17 cellular contexts compared by ENCODE assay signal in genomic region chr16:86030116-86030515, GRCh38.
"Had no signal": no experiment of that assay in that cellular context is flagged by ENCODE, and none has a peak within 500 bp of the region (broad histone marks: within the 10 kb centered on the region; RNA-seq: fewer than 3 reads in every experiment).

No MANE protein-coding gene starts in this region.

- H3K79me2 ChIP-seq: parathyroid adenoma had no signal

- H3K4me1 Mint-ChIP-seq: naive B cell had no signal

- H3K9me3 ChIP-seq: colonic mucosa, gastroesophageal sphincter, psoas muscle, vagina had no signal

- H2AFZ ChIP-seq: parathyroid adenoma had no signal

- H3K27me3 ChIP-seq: colonic mucosa, gastroesophageal sphincter, upper lobe of left lung, vagina had no signal

- H3K4me3 Mint-ChIP-seq: naive B cell, nephron had no signal

- H3K36me3 ChIP-seq: colonic mucosa, esophagus squamous epithelium, gastroesophageal sphincter, stomach, upper lobe of left lung, vagina had no signal

- H3K27ac Mint-ChIP-seq: nephron had no signal

- DNase-seq: cerebellar nuclear complex; effector CD8-positive, alpha-beta T cell; esophagus squamous epithelium; foreskin fibroblast; naive B cell; retina; stimulated activated CD4-positive, alpha-beta T cell treated with anti-CD3 and anti-CD28 coated beads, Interleukin-12 subunit alpha, Interleukin-12 subunit beta, amount 100 ng/mL, for 4 hours; stimulated activated naive CD4-positive, alpha-beta T cell had no signal

- H3K9ac ChIP-seq: parathyroid adenoma had no signal

- H3K27ac ChIP-seq: colonic mucosa, parathyroid adenoma, psoas muscle, upper lobe of left lung, vagina had no signal

- H3K4me3 ChIP-seq: colonic mucosa, esophagus squamous epithelium, gastroesophageal sphincter, lung, psoas muscle, stomach, upper lobe of left lung, vagina had no signal

- ATAC-seq: psoas muscle had no signal

- H3K4me1 ChIP-seq: parathyroid adenoma, psoas muscle, upper lobe of left lung, vagina had no signal
